In the genomic region with DNA sequence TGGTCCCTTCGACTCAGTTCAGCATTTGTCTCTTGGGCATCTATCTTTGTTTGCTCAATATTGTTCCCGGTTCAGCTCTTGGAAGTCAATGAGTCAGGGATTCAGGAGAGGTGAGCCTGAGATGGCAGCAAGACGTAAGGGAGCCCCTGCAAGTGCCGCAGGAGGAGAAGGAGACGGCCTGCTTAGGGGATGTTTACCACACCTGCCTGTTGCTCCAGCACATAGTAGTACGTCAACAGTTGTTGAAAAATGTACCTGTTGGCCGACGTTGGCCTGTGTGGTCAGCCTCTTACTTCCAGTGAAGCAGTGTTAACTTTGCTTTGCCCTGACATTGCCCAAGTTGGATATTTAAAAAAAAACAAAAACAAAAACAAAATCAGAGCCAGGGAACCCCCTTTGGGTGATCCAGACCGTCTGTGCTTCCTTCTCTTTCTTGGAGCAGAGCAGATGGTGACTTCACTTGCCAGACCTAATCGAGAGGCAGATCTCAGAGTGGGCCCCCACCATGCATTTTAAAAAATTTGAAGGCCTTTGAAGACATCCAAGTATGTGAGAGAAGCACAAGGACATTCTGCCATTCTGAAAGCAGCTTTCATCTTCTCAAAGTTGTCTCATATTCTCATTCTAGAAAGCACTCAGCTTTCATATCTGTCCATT, we compare ENCODE assay signal across 24 cellular contexts.
"Had no signal": no experiment of that assay in that cellular context is flagged by ENCODE, and none has a peak within 500 bp of the region (broad histone marks: within the 10 kb centered on the region; RNA-seq: fewer than 3 reads in every experiment).

No MANE protein-coding gene starts in this region.

- H3K27me3 ChIP-seq: brain microvascular endothelial cell, ovary had no signal

- H3K4me3 Mint-ChIP-seq: activated CD4-positive, alpha-beta memory T cell treated with anti-CD3 and anti-CD28 coated beads for 36 hours; activated CD4-positive, alpha-beta T cell treated with anti-CD3 and anti-CD28 coated beads, Interleukin-2, amount 10 ng/mL, durations not matched to agents 24 days and 14 days; activated T-cell treated with anti-CD3 and anti-CD28 coated beads, Interleukin-2, amount 50 U/mL, for 4 hours; activated T-helper 17 cell treated with anti-CD3 and anti-CD28 coated beads, Interleukin-2, amount 50 U/mL, for 72 hours; natural killer cell; stimulated activated naive CD8-positive, alpha-beta T cell treated with anti-CD3 and anti-CD28 coated beads, Interleukin-15, Interleukin-2, amounts not matched to agents 100 ng/mL and 50 ng/mL, for 24 hours had no signal

- H3K9me3 ChIP-seq: left ventricle myocardium inferior, neutrophil, ovary, thoracic aorta had no signal

- ATAC-seq: activated T-cell treated with anti-CD3 and anti-CD28 coated beads, Interleukin-2, amount 50 U/mL, for 4 hours; activated T-helper 17 cell treated with anti-CD3 and anti-CD28 coated beads, Interleukin-2, amount 50 U/mL, for 72 hours; natural killer cell; sciatic nerve had no signal

- DNase-seq: activated CD4-positive, alpha-beta memory T cell treated with anti-CD3 and anti-CD28 coated beads for 36 hours; activated CD4-positive, alpha-beta T cell treated with anti-CD3 and anti-CD28 coated beads, Interleukin-2, amount 10 ng/mL, durations not matched to agents 24 days and 14 days; activated CD4-positive, CD25-positive, alpha-beta regulatory T cell treated with anti-CD3 and anti-CD28 coated beads, Interleukin-2, amount 50 U/mL, for 72 hours; activated gamma-delta T cell treated with Interleukin-2 at 50 U/mL for 16 hours; activated naive CD4-positive, alpha-beta T cell treated with anti-CD3 and anti-CD28 coated beads, Interleukin-2, amount 50 U/mL, for 16 hours; activated T-cell treated with anti-CD3 and anti-CD28 coated beads, Interleukin-2, amount 50 U/mL, for 4 hours; amniotic stem cell; brain microvascular endothelial cell; left ventricle myocardium inferior; mesendoderm; natural killer cell; ovary; stimulated activated CD4-positive, alpha-beta T cell treated with anti-CD3 and anti-CD28 coated beads, Interleukin-12 subunit alpha, Interleukin-12 subunit beta, amount 100 ng/mL, for 4 hours; stimulated activated CD4-positive, alpha-beta T cell treated with anti-CD3 and anti-CD28 coated beads, Interleukin-4, amount 100 ng/mL, for 1 hour; trophoblast cell; WERI-Rb-1 had no signal

- H3K4me1 ChIP-seq: left ventricle myocardium inferior had no signal

- H3K4me1 Mint-ChIP-seq: activated CD4-positive, alpha-beta T cell treated with anti-CD3 and anti-CD28 coated beads, Interleukin-2, amount 10 ng/mL, durations not matched to agents 24 days and 14 days; activated T-helper 17 cell treated with anti-CD3 and anti-CD28 coated beads, Interleukin-2, amount 50 U/mL, for 72 hours; natural killer cell had no signal

- H3K27ac ChIP-seq: brain microvascular endothelial cell, left ventricle myocardium inferior, neutrophil, ovary, skin epidermis, thoracic aorta, WERI-Rb-1 had no signal

- H3K27ac Mint-ChIP-seq: activated CD4-positive, alpha-beta memory T cell treated with anti-CD3 and anti-CD28 coated beads for 36 hours; activated CD4-positive, alpha-beta T cell treated with anti-CD3 and anti-CD28 coated beads, Interleukin-2, amount 10 ng/mL, durations not matched to agents 24 days and 14 days; activated T-helper 17 cell treated with anti-CD3 and anti-CD28 coated beads, Interleukin-2, amount 50 U/mL, for 72 hours; natural killer cell; progenitor cell of endocrine pancreas; stimulated activated naive CD8-positive, alpha-beta T cell treated with anti-CD3 and anti-CD28 coated beads, Interleukin-15, Interleukin-2, amounts not matched to agents 100 ng/mL and 50 ng/mL, for 24 hours had no signal

- H3K4me3 ChIP-seq: left ventricle myocardium inferior, lung, ovary, skin epidermis, thoracic aorta had no signal

- H3K36me3 Mint-ChIP-seq: activated CD4-positive, alpha-beta memory T cell treated with anti-CD3 and anti-CD28 coated beads for 36 hours; natural killer cell had no signal

- H3K36me3 ChIP-seq: brain microvascular endothelial cell, left ventricle myocardium inferior, neutrophil, ovary, thoracic aorta, WERI-Rb-1 had no signal

- H3K9me3 Mint-ChIP-seq: activated CD4-positive, alpha-beta memory T cell treated with anti-CD3 and anti-CD28 coated beads for 36 hours; activated CD4-positive, alpha-beta T cell treated with anti-CD3 and anti-CD28 coated beads, Interleukin-2, amount 10 ng/mL, durations not matched to agents 24 days and 14 days; activated T-cell treated with anti-CD3 and anti-CD28 coated beads, Interleukin-2, amount 50 U/mL, for 4 hours; activated T-helper 17 cell treated with anti-CD3 and anti-CD28 coated beads, Interleukin-2, amount 50 U/mL, for 72 hours; natural killer cell; stimulated activated naive CD8-positive, alpha-beta T cell treated with anti-CD3 and anti-CD28 coated beads, Interleukin-15, Interleukin-2, amounts not matched to agents 100 ng/mL and 50 ng/mL, for 24 hours had no signal
